In genomic region chr2:30444283-30444682, GRCh38 we compare ENCODE assay signal across 30 cellular contexts. TPM values are rescaled to one million over a fixed set of nuclear protein-coding genes. Genes with fewer than 3 reads are reported as not detected.
DNase-seq lines count a peak whose midpoint lies in the region; ATAC-seq and TF ChIP-seq lines count a peak whose summit lies in the region.
"Had no signal": no experiment of that assay in that cellular context is flagged by ENCODE, and none has a peak within 500 bp of the region (broad histone marks: within the 10 kb centered on the region; RNA-seq: fewer than 3 reads in every experiment).

No MANE protein-coding gene starts in this region.

- no peaks in the 10 kb centered on the region for H3K36me3 ChIP-seq in transverse colon
- H3K36me3 ChIP-seq: lower lobe of right lung, pancreas, suprapubic skin, upper lobe of right lung had no signal

- no peaks in the 10 kb centered on the region for H3K27me3 ChIP-seq in transverse colon
- H3K27me3 ChIP-seq: body of pancreas, pancreas, suprapubic skin, upper lobe of right lung had no signal

- H3K9me3 ChIP-seq in transverse colon: no peaks in the 10 kb centered on the region
- H3K9me3 ChIP-seq: body of pancreas, lower lobe of right lung, pancreas, suprapubic skin, upper lobe of right lung had no signal

- DNase-seq in NCI-H2227 (lab: John Stamatoyannopoulos, UW; ENCODE audit: unreplicated experiment) (peak; percentile 21), NCI-H2227 treated with DMSO at 0.1 percent for 48 hours (lab: John Stamatoyannopoulos, UW) (no peak), MV-4-11 (lab: John Stamatoyannopoulos, UW) (peak; percentile 16), fibroblast of villous mesenchyme (ENCODE audit: low read depth) (peak; percentile 20), transverse colon (peak; percentile 27), amniotic stem cell (lab: John Stamatoyannopoulos, UW) (no peak), omental fat pad (ENCODE audit: low spot score) (no peak)
- DNase-seq: 8988T; activated B cell treated with CpG ODN at 0.5 μM for 24 hours; activated CD8-positive, alpha-beta memory T cell treated with anti-CD3 and anti-CD28 coated beads, Interleukin-2, amount 10 ng/mL, durations not matched to agents 7 days and 5 days; activated naive CD8-positive, alpha-beta T cell treated with anti-CD3 and anti-CD28 coated beads, Interleukin-2, amount 50 U/mL, for 24 hours; activated T-cell treated with anti-CD3 and anti-CD28 coated beads, Interleukin-2, amount 50 U/mL, for 72 hours; CD8-positive, alpha-beta T cell; DMS 273 treated with DMSO at 0.1 percent for 48 hours; endodermal cell; hippocampal formation; lower lobe of right lung; NCI-H1436 treated with DMSO at 0.1 percent for 48 hours; nephron progenitor cell; pancreas; retina; RPMI8226; small intestine; stimulated activated naive CD4-positive, alpha-beta T cell; upper lobe of right lung had no signal

- peaks cover 0 to 24% (median 21%) of the 10 kb centered on the region in 4 donors for H3K4me1 ChIP-seq in transverse colon
- H3K4me1 ChIP-seq: upper lobe of right lung had no signal

- H3K4me3 ChIP-seq in fibroblast of villous mesenchyme (ENCODE audit: low read depth, low read length) (no peak overlapping the region), transverse colon (no peak overlapping the region)
- H3K4me3 ChIP-seq: body of pancreas, K562, lower lobe of right lung, pancreas, SK-N-MC, suprapubic skin, upper lobe of right lung had no signal

- ATAC-seq in GM21381 (IDR thresholded peaks at IDR 0.05; ENCODE audit: unreplicated experiment): no peak
- ATAC-seq in omental fat pad (ENCODE audit: low FRiP score): no peak
- ATAC-seq: activated CD8-positive, alpha-beta memory T cell treated with anti-CD3 and anti-CD28 coated beads, Interleukin-2, amount 10 ng/mL, durations not matched to agents 7 days and 5 days; activated naive CD8-positive, alpha-beta T cell treated with anti-CD3 and anti-CD28 coated beads, Interleukin-2, amount 50 U/mL, for 24 hours; activated T-cell treated with anti-CD3 and anti-CD28 coated beads, Interleukin-2, amount 50 U/mL, for 72 hours; body of pancreas; CD8-positive, alpha-beta T cell; K562; lower lobe of right lung; pancreas; upper lobe of right lung had no signal

- WGBS in transverse colon (ENCODE audit: low coverage in 1 of 2), 2 donors: 42 to 56% methylated on average over 2 to 3 of the region's 3 CpGs

- H3K27ac ChIP-seq in transverse colon: no peak overlapping the region
- H3K27ac ChIP-seq: body of pancreas, lower lobe of right lung, pancreas, SK-N-MC, upper lobe of right lung had no signal

- intact Hi-C loops in transverse colon (cut with DNase I; ENCODE audit: low total_unique reads): no loop called here

- TF ChIP-seq CTCF in fibroblast of villous mesenchyme (IDR thresholded peaks at IDR 0.05; ENCODE audit: insufficient read depth, low read depth, low read length) (no peak), transverse colon (IDR thresholded peaks at IDR 0.05) (no peak), omental fat pad (IDR thresholded peaks at IDR 0.05) (no peak)

- TF ChIP-seq EP300 in transverse colon (IDR thresholded peaks at IDR 0.05; ENCODE audit: low read depth): no peak

- in situ Hi-C loops in transverse colon (cut with MboI; ENCODE audit: low pct_ligation_motif_present in 1 of 4, low pct_unique_long_range_greater_than_20kb in 1 of 4, low sequenced_read_pairs in 3 of 4): loop anchor here in 1 of 4 donors (25.0 kb wide), 1 partner anchor 207 kb away; the partner anchor contains the start of gene LBH

- no peak for TF ChIP-seq POLR2A in transverse colon (IDR thresholded peaks at IDR 0.05)

RNA-seq across cellular contexts. Expression of gene LCLAT1, which starts 2.8 kb away (rescaled TPM):
- 21.3 and 50.1 TPM in 2 replicates for total RNA-seq in fibroblast of villous mesenchyme
- total RNA-seq in transverse colon: 10 to 100 TPM; 10.9 to 26.5 (median 16.6) TPM
- total RNA-seq in omental fat pad: 10 to 100 TPM in 2 of 4 donors, 1 to 10 TPM in 2; 6.7 to 10.9 (median 8.7) TPM

Comparison
In these comparisons a context has a peak if more than half of its experiments do, and no peak if none do; other contexts are left out.
1. DNase-seq: peak in NCI-H2227 (single experiment), MV-4-11 (single experiment), fibroblast of villous mesenchyme (single experiment) and transverse colon (single experiment); none in NCI-H2227 treated with DMSO at 0.1 percent for 48 hours (single experiment), amniotic stem cell (single experiment) and omental fat pad (single experiment).